In the genomic region with DNA sequence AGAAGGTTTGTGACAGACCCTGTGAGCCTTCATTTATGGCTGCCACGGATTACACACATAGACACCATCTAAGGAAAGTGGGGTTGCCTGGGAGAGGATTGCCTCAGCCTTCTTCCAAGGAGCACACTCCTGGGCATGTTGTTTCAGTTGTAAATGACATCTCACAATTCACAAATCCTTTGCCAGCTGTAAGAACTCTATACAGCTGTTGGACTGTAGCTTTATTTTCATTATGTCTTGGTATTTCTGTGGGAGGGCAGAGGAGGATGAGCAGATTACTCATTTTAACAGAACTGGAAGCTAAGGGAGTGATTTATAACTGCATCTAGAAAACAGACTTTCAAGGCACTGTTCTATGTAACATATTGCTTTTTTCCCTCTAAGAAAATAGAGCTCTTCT, we compare ENCODE assay signal across 22 cellular contexts. TPM values are rescaled to one million over a fixed set of nuclear protein-coding genes. Genes with fewer than 3 reads are reported as not detected.
DNase-seq lines count a peak whose midpoint lies in the region; TF ChIP-seq lines count a peak whose summit lies in the region.
"Had no signal": no experiment of that assay in that cellular context is flagged by ENCODE, and none has a peak within 500 bp of the region (broad histone marks: within the 10 kb centered on the region; RNA-seq: fewer than 3 reads in every experiment).

No MANE protein-coding gene starts in this region.

- no peak overlapping the region for H2AK5ac ChIP-seq in trophoblast cell (ENCODE audit: low read length)

- no peaks in the 10 kb centered on the region; the same call in 1 of the 2 replicates for H3F3A ChIP-seq in PC-9 (ENCODE audit: insufficient read depth, low read depth)

- intact Hi-C loops in activated T-helper 2 cell treated with anti-CD3 and anti-CD28 coated beads, Interferon-gamma antibody, Interleukin-2, Interleukin-4, amounts not matched to agents 10 μg/mL and 5 μg/mL and 100 μg/mL, durations not matched to agents 14 hours and 24 hours and 36 hours (cut with micrococcal nuclease), result loop anchor here (5.0 kb wide), 1 partner anchor 129 kb away; no protein-coding TSS in a partner anchor
- intact Hi-C loops in PC-9 (cut with micrococcal nuclease; ENCODE audit: unreplicated experiment), result no loop called here

- peaks cover 25 to 45% of the 10 kb centered on the region in 2 experiments for H3K36me3 ChIP-seq in trophoblast cell (ENCODE audit: control insufficient read depth in 1 of 2, insufficient read depth in 2 of 2, low read length in 2 of 2)
- no peaks in the 10 kb centered on the region for H3K36me3 ChIP-seq in PC-9 (ENCODE audit: low read depth)

- BruUV-seq in PC-9 (replicated peaks; lab: Mats Ljungman, UMichigan), result no TSS peak

- no peak overlapping the region for H4K8ac ChIP-seq in trophoblast cell (ENCODE audit: low read depth, low read length)

- WGBS in trophoblast cell (ENCODE audit: extremely low coverage, insufficient coverage, insufficient read length), result no CpG with 5 or more reads among the region's 1 CpG

- H3K27ac Mint-ChIP-seq in activated T-helper 2 cell treated with anti-CD3 and anti-CD28 coated beads, Interferon-gamma antibody, Interleukin-2, Interleukin-4, amounts not matched to agents 10 μg/mL and 5 μg/mL and 100 μg/mL, durations not matched to agents 14 hours and 24 hours and 36 hours, result peak overlapping the region; percentile 74
- H3K27ac Mint-ChIP-seq: mesothelial cell of epicardium; natural killer cell treated with Interleukin-12 subunit alpha and Interleukin-12 subunit beta and Interleukin-15 and Interleukin-18, amount 100 ng/mL, for 72 hours; stimulated activated effector memory CD8-positive, alpha-beta T cell treated with anti-CD3 and anti-CD28 coated beads, Interleukin-12 subunit alpha, Interleukin-12 subunit beta, amount 100 ng/mL, for 72 hours had no signal

- H2BK120ac ChIP-seq in trophoblast cell (ENCODE audit: insufficient read depth, low read length, poor library complexity), result no peak overlapping the region

- H3K27me3 Mint-ChIP-seq in activated T-helper 2 cell treated with anti-CD3 and anti-CD28 coated beads, Interferon-gamma antibody, Interleukin-2, Interleukin-4, amounts not matched to agents 10 μg/mL and 5 μg/mL and 100 μg/mL, durations not matched to agents 14 hours and 24 hours and 36 hours (ENCODE audit: low read depth), result no peaks in the 10 kb centered on the region
- H3K27me3 Mint-ChIP-seq: CD4-positive, alpha-beta memory T cell; natural killer cell treated with Interleukin-12 subunit alpha and Interleukin-12 subunit beta and Interleukin-15 and Interleukin-18, amount 100 ng/mL, for 72 hours had no signal

- no peak overlapping the region for H3K14ac ChIP-seq in trophoblast cell (ENCODE audit: low read length)

- H3K27ac ChIP-seq in trophoblast cell (ENCODE audit: low read depth, low read length) (no peak overlapping the region), PC-9 (no peak overlapping the region)
- H3K27ac ChIP-seq: epithelial cell of prostate had no signal

- H3K4me2 ChIP-seq in trophoblast cell (ENCODE audit: low read length) (no peak overlapping the region), PC-9 (no peak overlapping the region)

- H2BK12ac ChIP-seq in trophoblast cell (ENCODE audit: low read length), result no peak overlapping the region

- no peak overlapping the region for H4K91ac ChIP-seq in trophoblast cell (ENCODE audit: low read depth, low read length)

- H3K9ac ChIP-seq in trophoblast cell (ENCODE audit: low read length), result no peak overlapping the region

- no peak for TF ChIP-seq CTCF in fibroblast of villous mesenchyme (IDR thresholded peaks at IDR 0.05; ENCODE audit: insufficient read depth, low read depth, low read length)
- no peak for TF ChIP-seq CTCF in PC-9 (conservative IDR thresholded peaks at IDR 0.05)
- no peak for TF ChIP-seq CTCF in GM20000 (IDR thresholded peaks at IDR 0.05; ENCODE audit: extremely low read depth, missing control alignments)

- no peaks in the 10 kb centered on the region for H3K79me2 ChIP-seq in trophoblast cell (ENCODE audit: control insufficient read depth, insufficient read depth, low read length, poor library complexity)
- H3K79me2 ChIP-seq in PC-9 (ENCODE audit: low read depth), result no peaks in the 10 kb centered on the region

- no peak overlapping the region for H3K4me3 Mint-ChIP-seq in activated T-helper 2 cell treated with anti-CD3 and anti-CD28 coated beads, Interferon-gamma antibody, Interleukin-2, Interleukin-4, amounts not matched to agents 10 μg/mL and 5 μg/mL and 100 μg/mL, durations not matched to agents 14 hours and 24 hours and 36 hours (ENCODE audit: low read depth)
- H3K4me3 Mint-ChIP-seq: CD4-positive, alpha-beta memory T cell; mesothelial cell of epicardium; natural killer cell treated with Interleukin-12 subunit alpha and Interleukin-12 subunit beta and Interleukin-15 and Interleukin-18, amount 100 ng/mL, for 72 hours; stimulated activated effector memory CD8-positive, alpha-beta T cell treated with anti-CD3 and anti-CD28 coated beads, Interleukin-12 subunit alpha, Interleukin-12 subunit beta, amount 100 ng/mL, for 72 hours had no signal

- no peak overlapping the region for H3K18ac ChIP-seq in trophoblast cell (ENCODE audit: low read length)

- H3K4me1 ChIP-seq in trophoblast cell (ENCODE audit: control insufficient read depth in 1 of 2, insufficient read depth in 2 of 2, low read length in 2 of 2), result no peaks in the 10 kb centered on the region
- no peaks in the 10 kb centered on the region for H3K4me1 ChIP-seq in PC-9 (replicated peaks; ENCODE audit: insufficient read depth)

- H3K27me3 ChIP-seq in trophoblast cell (ENCODE audit: insufficient read depth, low read length), result no peaks in the 10 kb centered on the region
- H3K27me3 ChIP-seq in PC-9 (ENCODE audit: insufficient read depth, low read depth), result no peaks in the 10 kb centered on the region

- no peaks in the 10 kb centered on the region for H3K79me1 ChIP-seq in trophoblast cell (ENCODE audit: low read length)

- DNase-seq in GM03348 (ENCODE audit: low spot score) (peak; percentile 44), fibroblast of villous mesenchyme (ENCODE audit: low read depth) (peak; percentile 61), trophoblast cell (no peak), PC-9 (no peak), GM20000 (ENCODE audit: low spot score) (no peak), NCI-H2029 (lab: John Stamatoyannopoulos, UW) (no peak)
- DNase-seq in activated T-helper 2 cell treated with anti-CD3 and anti-CD28 coated beads, Interferon-gamma antibody, Interleukin-2, Interleukin-4, amounts not matched to agents 10 μg/mL and 5 μg/mL and 100 μg/mL, durations not matched to agents 14 hours and 24 hours and 36 hours (ENCODE audit: low spot score), result no peak
- DNase-seq: activated CD4-positive, alpha-beta T cell treated with anti-CD3 and anti-CD28 coated beads, Interleukin-2, amount 50 U/mL, for 48 hours; activated CD4-positive, CD25-positive, alpha-beta regulatory T cell; activated naive CD4-positive, alpha-beta T cell; amygdala; CD4-positive, alpha-beta memory T cell; DMS153; KBM-7; NCI-H1694; NCI-H69; stimulated activated CD4-positive, alpha-beta T cell treated with anti-CD3 and anti-CD28 coated beads, Interleukin-2, amount 100 ng/mL, for 24 hours; T1000 had no signal

- H3K4me3 ChIP-seq in fibroblast of villous mesenchyme (ENCODE audit: low read depth, low read length) (no peak overlapping the region), trophoblast cell (ENCODE audit: low read depth, low read length) (no peak overlapping the region), PC-9 (no peak overlapping the region)

- no peaks in the 10 kb centered on the region for H3K9me2 ChIP-seq in PC-9 (ENCODE audit: insufficient read depth)

- H3K4ac ChIP-seq in trophoblast cell (ENCODE audit: low read depth, low read length), result no peak overlapping the region

- H4K20me1 ChIP-seq in PC-9 (ENCODE audit: insufficient read depth), result no peaks in the 10 kb centered on the region

- POLR2A ChIA-PET in PC-9 (lab: Charles Lee; ENCODE audit: unreplicated experiment), result interaction anchor here (0.6 to 1.2 kb wide), 2 partner anchors 13 to 493 kb away, joined by 3 to 20 read pairs; no protein-coding TSS in a partner anchor

- no peak overlapping the region for H2BK5ac ChIP-seq in trophoblast cell (ENCODE audit: low read depth, low read length, poor library complexity)

- H3K4me1 Mint-ChIP-seq in activated T-helper 2 cell treated with anti-CD3 and anti-CD28 coated beads, Interferon-gamma antibody, Interleukin-2, Interleukin-4, amounts not matched to agents 10 μg/mL and 5 μg/mL and 100 μg/mL, durations not matched to agents 14 hours and 24 hours and 36 hours (ENCODE audit: low read depth), result peaks cover 12% of the 10 kb centered on the region

- no peaks in the 10 kb centered on the region for H3K9me3 Mint-ChIP-seq in activated T-helper 2 cell treated with anti-CD3 and anti-CD28 coated beads, Interferon-gamma antibody, Interleukin-2, Interleukin-4, amounts not matched to agents 10 μg/mL and 5 μg/mL and 100 μg/mL, durations not matched to agents 14 hours and 24 hours and 36 hours
- H3K9me3 Mint-ChIP-seq: CD4-positive, alpha-beta memory T cell; mesothelial cell of epicardium; natural killer cell treated with Interleukin-12 subunit alpha and Interleukin-12 subunit beta and Interleukin-15 and Interleukin-18, amount 100 ng/mL, for 72 hours; stimulated activated effector memory CD8-positive, alpha-beta T cell treated with anti-CD3 and anti-CD28 coated beads, Interleukin-12 subunit alpha, Interleukin-12 subunit beta, amount 100 ng/mL, for 72 hours had no signal

- H3K9me3 ChIP-seq in trophoblast cell (ENCODE audit: insufficient read depth, low read depth, low read length) (no peaks in the 10 kb centered on the region), PC-9 (ENCODE audit: insufficient read depth, low read depth) (no peaks in the 10 kb centered on the region)

- CTCF ChIA-PET in PC-9 (lab: Charles Lee), result no interaction called here

- peaks cover 68% of the 10 kb centered on the region for H3K36me3 Mint-ChIP-seq in activated T-helper 2 cell treated with anti-CD3 and anti-CD28 coated beads, Interferon-gamma antibody, Interleukin-2, Interleukin-4, amounts not matched to agents 10 μg/mL and 5 μg/mL and 100 μg/mL, durations not matched to agents 14 hours and 24 hours and 36 hours (ENCODE audit: low read depth)
- H3K36me3 Mint-ChIP-seq: CD4-positive, alpha-beta memory T cell; natural killer cell treated with Interleukin-12 subunit alpha and Interleukin-12 subunit beta and Interleukin-15 and Interleukin-18, amount 100 ng/mL, for 72 hours had no signal

- no peak overlapping the region for H4K12ac ChIP-seq in trophoblast cell (ENCODE audit: low read depth, low read length)

- peak overlapping the region; percentile 74 for H3K23ac ChIP-seq in trophoblast cell (ENCODE audit: low read length)

- H2AFZ ChIP-seq in trophoblast cell (ENCODE audit: insufficient read depth, low read length, poor library complexity) (no peak overlapping the region), PC-9 (no peak overlapping the region)

RNA-seq across cellular contexts. Expression of gene MELK, which starts 25.6 kb away (rescaled TPM):
- 56.3 and 57.9 TPM in 2 replicates for total RNA-seq in activated T-helper 2 cell treated with anti-CD3 and anti-CD28 coated beads, Interferon-gamma antibody, Interleukin-2, Interleukin-4, amounts not matched to agents 10 μg/mL and 5 μg/mL and 100 μg/mL, durations not matched to agents 14 hours and 24 hours and 36 hours
- total RNA-seq in fibroblast of villous mesenchyme (19.0 and 34.5 TPM in 2 replicates), PC-9 (2021) (25.1 and 48.1 TPM in 2 replicates)
- 46.1 and 47.0 TPM in 2 replicates for polyA plus RNA-seq in trophoblast cell (2013)

Comparison
In these comparisons a context has a peak if more than half of its experiments do, and no peak if none do; other contexts are left out.
1. DNase-seq: peak in GM03348 (single experiment) and fibroblast of villous mesenchyme (single experiment); none in activated T-helper 2 cell treated with anti-CD3 and anti-CD28 coated beads, Interferon-gamma antibody, Interleukin-2, Interleukin-4, amounts not matched to agents 10 μg/mL and 5 μg/mL and 100 μg/mL, durations not matched to agents 14 hours and 24 hours and 36 hours (single experiment), trophoblast cell (0 of 2), PC-9 (0 of 2), GM20000 (single experiment) and NCI-H2029 (single experiment).